Comparison of ENCODE assay signal across 8 cellular contexts in the genomic region with DNA sequence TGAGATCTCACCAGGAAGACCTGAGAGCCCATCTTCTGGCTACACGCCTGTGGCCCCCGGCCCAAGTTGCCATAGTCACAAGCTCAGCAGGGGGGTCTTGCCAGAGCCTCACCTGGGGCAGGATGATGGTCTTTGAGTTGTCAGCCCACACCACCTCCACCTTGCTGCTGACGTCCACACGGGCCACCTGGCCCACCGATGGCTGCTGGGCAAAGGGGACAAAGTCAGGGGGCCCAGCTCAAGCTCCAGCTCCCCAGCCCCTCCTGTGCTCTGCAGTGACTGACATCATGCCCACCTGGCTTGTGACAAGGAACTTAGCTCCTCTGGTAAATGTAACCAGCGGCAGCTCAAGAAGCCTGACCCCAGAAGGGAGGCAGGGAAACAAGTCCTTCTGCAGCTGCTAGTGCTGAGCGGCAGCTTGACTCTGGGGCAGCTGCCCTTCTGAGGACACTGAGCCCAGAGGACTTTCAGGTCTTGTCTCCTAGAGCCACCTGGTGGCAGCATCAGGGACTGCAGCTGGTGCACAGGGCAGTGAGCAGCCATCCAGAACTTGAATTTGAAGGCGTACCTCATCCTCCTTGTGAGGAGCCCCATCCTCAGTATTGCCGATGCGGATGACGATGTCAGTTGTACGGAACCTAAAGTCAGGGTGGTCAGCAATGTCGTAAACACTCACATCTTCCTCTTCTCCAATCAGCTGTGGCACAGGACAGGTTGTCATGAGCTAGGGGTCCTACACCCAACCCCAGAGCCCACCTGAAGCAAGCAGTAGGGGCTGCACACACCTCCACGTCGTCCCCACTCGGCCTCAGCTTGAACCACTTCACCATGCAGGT. TPM values are rescaled to one million over a fixed set of nuclear protein-coding genes. Genes with fewer than 3 reads are reported as not detected.
DNase-seq lines count a peak whose midpoint lies in the region; ATAC-seq and TF ChIP-seq lines count a peak whose summit lies in the region.

No MANE protein-coding gene starts in this region.

- H3K27me3 ChIP-seq in Peyer's patch (no peaks in the 10 kb centered on the region), fibroblast of lung (ENCODE audit: control insufficient read depth, insufficient read depth, low read length) (no peaks in the 10 kb centered on the region), neural progenitor cell (no peaks in the 10 kb centered on the region)

- TF ChIP-seq POLR2A in Peyer's patch (IDR thresholded peaks at IDR 0.05) = no peak

- H4K20me1 ChIP-seq in fibroblast of lung (ENCODE audit: control insufficient read depth, extremely low read depth, insufficient read depth, low read length) (no peaks in the 10 kb centered on the region), neural progenitor cell (ENCODE audit: low read depth) (peaks cover 8% of the 10 kb centered on the region)

- no peak overlapping the region for H3K27ac Mint-ChIP-seq in activated T-cell treated with anti-CD3 and anti-CD28 coated beads, Interleukin-2, amount 50 U/mL, for 24 hours
- H3K27ac Mint-ChIP-seq in neural progenitor cell = no peak overlapping the region
- H3K27ac Mint-ChIP-seq in stimulated activated naive CD8-positive, alpha-beta T cell treated with anti-CD3 and anti-CD28 coated beads, Interleukin-15, amount 100 ng/mL, for 72 hours = no peak overlapping the region

- DNase-seq in DMS114 treated with DMSO at 0.1 percent for 48 hours (lab: John Stamatoyannopoulos, UW; ENCODE audit: unreplicated experiment) (peak; percentile 36), KBM-7 (peak; percentile 80), Peyer's patch (peak; percentile 90 to 96 (median 92)), fibroblast of lung (ENCODE audit: low read depth in 2 of 2) (peak; percentile 72 to 88), neural progenitor cell (ENCODE audit: low spot score) (peak; percentile 89)
- DNase-seq in activated T-cell treated with anti-CD3 and anti-CD28 coated beads, Interleukin-2, amount 50 U/mL, for 24 hours = peak; percentile 90
- peak; percentile 81 to 83 for DNase-seq in stimulated activated naive CD8-positive, alpha-beta T cell treated with anti-CD3 and anti-CD28 coated beads, Interleukin-15, amount 100 ng/mL, for 72 hours

- ATAC-seq in stimulated activated naive CD8-positive, alpha-beta T cell treated with anti-CD3 and anti-CD28 coated beads, Interleukin-15, amount 100 ng/mL, for 72 hours = peak; percentile 89
- no peak for ATAC-seq in HG02759 (IDR thresholded peaks at IDR 0.05; ENCODE audit: unreplicated experiment)

- H3K4me2 ChIP-seq in fibroblast of lung (ENCODE audit: extremely low read depth, insufficient read depth, low read length) (no peak overlapping the region), neural progenitor cell (no peak overlapping the region)

- peaks cover 8% of the 10 kb centered on the region for H3F3A ChIP-seq in neural progenitor cell (ENCODE audit: low read depth)

- H3K4me3 Mint-ChIP-seq in activated T-cell treated with anti-CD3 and anti-CD28 coated beads, Interleukin-2, amount 50 U/mL, for 24 hours = no peak overlapping the region
- H3K4me3 Mint-ChIP-seq in neural progenitor cell = peak overlapping the region; percentile 69
- no peak overlapping the region for H3K4me3 Mint-ChIP-seq in stimulated activated naive CD8-positive, alpha-beta T cell treated with anti-CD3 and anti-CD28 coated beads, Interleukin-15, amount 100 ng/mL, for 72 hours

- no peaks in the 10 kb centered on the region for H3K9me3 Mint-ChIP-seq in activated T-cell treated with anti-CD3 and anti-CD28 coated beads, Interleukin-2, amount 50 U/mL, for 24 hours
- H3K9me3 Mint-ChIP-seq in neural progenitor cell = no peaks in the 10 kb centered on the region
- no peaks in the 10 kb centered on the region for H3K9me3 Mint-ChIP-seq in stimulated activated naive CD8-positive, alpha-beta T cell treated with anti-CD3 and anti-CD28 coated beads, Interleukin-15, amount 100 ng/mL, for 72 hours

- no peaks in the 10 kb centered on the region for H3K4me1 ChIP-seq in Peyer's patch
- peaks cover 2% of the 10 kb centered on the region for H3K4me1 ChIP-seq in fibroblast of lung (ENCODE audit: control insufficient read depth, extremely low read depth, insufficient read depth, low read length)
- no peaks in the 10 kb centered on the region for H3K4me1 ChIP-seq in neural progenitor cell

- peaks cover 0 to 92% (median 0%) of the 10 kb centered on the region in 3 donors for H3K36me3 ChIP-seq in Peyer's patch
- H3K36me3 ChIP-seq in fibroblast of lung (ENCODE audit: control insufficient read depth, insufficient read depth, low read length) = peaks cover 35% of the 10 kb centered on the region
- no peaks in the 10 kb centered on the region for H3K36me3 ChIP-seq in neural progenitor cell

- peaks cover 92% of the 10 kb centered on the region for H3K36me3 Mint-ChIP-seq in activated T-cell treated with anti-CD3 and anti-CD28 coated beads, Interleukin-2, amount 50 U/mL, for 24 hours (ENCODE audit: low read depth)
- peaks cover 41% of the 10 kb centered on the region for H3K36me3 Mint-ChIP-seq in neural progenitor cell

- H3K27ac ChIP-seq in Peyer's patch (no peak overlapping the region), fibroblast of lung (ENCODE audit: insufficient read depth, low read length) (no peak overlapping the region), neural progenitor cell (no peak overlapping the region)

- H3K4me3 ChIP-seq in Peyer's patch = no peak overlapping the region
- no peak overlapping the region for H3K4me3 ChIP-seq in fibroblast of lung (replicated peaks in 1 of 4; ENCODE audit: control extremely low read depth in 1 of 4, insufficient read depth in 1 of 4, low read depth in 3 of 4, low read length in 4 of 4)
- H3K4me3 ChIP-seq in neural progenitor cell = no peak overlapping the region

- H3K27me3 Mint-ChIP-seq in activated T-cell treated with anti-CD3 and anti-CD28 coated beads, Interleukin-2, amount 50 U/mL, for 24 hours = no peaks in the 10 kb centered on the region
- no peaks in the 10 kb centered on the region for H3K27me3 Mint-ChIP-seq in neural progenitor cell (ENCODE audit: insufficient read depth, low read depth)
- no peaks in the 10 kb centered on the region for H3K27me3 Mint-ChIP-seq in stimulated activated naive CD8-positive, alpha-beta T cell treated with anti-CD3 and anti-CD28 coated beads, Interleukin-15, amount 100 ng/mL, for 72 hours

- H3K9me3 ChIP-seq in Peyer's patch (no peaks in the 10 kb centered on the region), fibroblast of lung (ENCODE audit: control insufficient read depth, insufficient read depth, low read depth, low read length) (no peaks in the 10 kb centered on the region), neural progenitor cell (ENCODE audit: low read depth) (no peaks in the 10 kb centered on the region)

- no peaks in the 10 kb centered on the region for H3K79me2 ChIP-seq in fibroblast of lung (ENCODE audit: control insufficient read depth, insufficient read depth, low read length)
- H3K79me2 ChIP-seq in neural progenitor cell (ENCODE audit: low read depth) = no peaks in the 10 kb centered on the region

- TF ChIP-seq CTCF in Peyer's patch (IDR thresholded peaks at IDR 0.05) (peak; percentile 92 to 98 (median 95)), fibroblast of lung (conservative IDR thresholded peaks at IDR 0.05 in 1 of 2, IDR thresholded peaks at IDR 0.05 in 1 of 2; ENCODE audit: low read depth in 1 of 2, low read length in 2 of 2) (peak; percentile 93 to 99), neural progenitor cell (IDR thresholded peaks at IDR 0.05) (peak; percentile 92)

- in situ Hi-C loops in KBM-7 (cut with MboI; ENCODE audit: low pct_unique_long_range_greater_than_20kb, low sequenced_read_pairs) = loop anchor here (10.0 kb wide), 1 partner anchor 93 kb away; a partner anchor contains a TSS

- no peaks in the 10 kb centered on the region for H3K4me1 Mint-ChIP-seq in activated T-cell treated with anti-CD3 and anti-CD28 coated beads, Interleukin-2, amount 50 U/mL, for 24 hours (ENCODE audit: low read depth)
- H3K4me1 Mint-ChIP-seq in neural progenitor cell = no peaks in the 10 kb centered on the region
- no peaks in the 10 kb centered on the region for H3K4me1 Mint-ChIP-seq in stimulated activated naive CD8-positive, alpha-beta T cell treated with anti-CD3 and anti-CD28 coated beads, Interleukin-15, amount 100 ng/mL, for 72 hours

- no peak overlapping the region for H2AFZ ChIP-seq in fibroblast of lung (ENCODE audit: low read length)
- H2AFZ ChIP-seq in neural progenitor cell (replicated peaks) = no peak overlapping the region

- H3K9ac ChIP-seq in fibroblast of lung (ENCODE audit: insufficient read depth, low read length) = no peak overlapping the region
- no peak overlapping the region for H3K9ac ChIP-seq in neural progenitor cell

RNA-seq across cellular contexts. Expression of a gene that starts 13.5 kb away (rescaled TPM):
- total RNA-seq in Peyer's patch = 1 to 10 TPM in 3 of 4 donors, under 1 TPM in 1; 0.53 to 5.9 (median 3.8) TPM
- 5.0 and 22.3 TPM in 2 replicates for total RNA-seq in fibroblast of lung
- 9.4 and 11.5 TPM in 2 replicates for polyA plus RNA-seq in fibroblast of lung
- polyA plus RNA-seq in fibroblast of lung (2012) = 14.2 and 21.4 TPM in 2 replicates
- 8.8 and 10.8 TPM in 2 replicates for polyA minus RNA-seq in fibroblast of lung (ENCODE audit: low replicate concordance)
- total RNA-seq in neural progenitor cell (ENCODE audit: low replicate concordance) = 1.3 and 1.9 TPM in 2 replicates

RNA-seq across cellular contexts. Expression of a gene that starts 44.2 kb away (rescaled TPM):
- total RNA-seq in Peyer's patch (100 to 1,000 TPM in 1 of 4 donors, 10 to 100 TPM in 3; 39.4 to 105 (median 70.4) TPM), fibroblast of lung (32.7 and 59.8 TPM in 2 replicates), neural progenitor cell (ENCODE audit: low replicate concordance) (73.7 and 89.7 TPM in 2 replicates)
- polyA plus RNA-seq in fibroblast of lung = 56.8 and 56.9 TPM in 2 replicates
- polyA plus RNA-seq in fibroblast of lung (2012) = 27.2 and 36.6 TPM in 2 replicates
- polyA minus RNA-seq in fibroblast of lung (ENCODE audit: low replicate concordance) = 31.1 and 44.1 TPM in 2 replicates

RNA-seq across cellular contexts. Expression of a gene that starts 55.0 kb away (rescaled TPM):
- 10 to 100 TPM; 20.5 to 75.1 (median 31.6) TPM for total RNA-seq in Peyer's patch
- 9.2 and 12.4 TPM in 2 replicates for total RNA-seq in fibroblast of lung
- 10.8 and 11.5 TPM in 2 replicates for polyA plus RNA-seq in fibroblast of lung
- polyA plus RNA-seq in fibroblast of lung (2012) = 10.2 and 13.1 TPM in 2 replicates
- polyA minus RNA-seq in fibroblast of lung (ENCODE audit: low replicate concordance) = 119 and 153 TPM in 2 replicates
- total RNA-seq in neural progenitor cell (ENCODE audit: low replicate concordance) = 20.6 and 46.6 TPM in 2 replicates

Comparison
In these comparisons a context has a peak if more than half of its experiments do, and no peak if none do; other contexts are left out.
1. DNase-seq: peak in every context shown above with its lines; median percentile 92 in Peyer's patch; 90 in activated T-cell treated with anti-CD3 and anti-CD28 coated beads, Interleukin-2, amount 50 U/mL, for 24 hours; 89 in neural progenitor cell; 82 in stimulated activated naive CD8-positive, alpha-beta T cell treated with anti-CD3 and anti-CD28 coated beads, Interleukin-15, amount 100 ng/mL, for 72 hours; 80 in KBM-7; 80 in fibroblast of lung; 36 in DMS114 treated with DMSO at 0.1 percent for 48 hours.